In genomic region chr3:12513694-12514446, GRCh38 we compare ENCODE assay signal across 23 cellular contexts. TPM values are rescaled to one million over a fixed set of nuclear protein-coding genes. Genes with fewer than 3 reads are reported as not detected.
"Had no signal": no experiment of that assay in that cellular context is flagged by ENCODE, and none has a peak within 500 bp of the region (broad histone marks: within the 10 kb centered on the region; RNA-seq: fewer than 3 reads in every experiment).

No MANE protein-coding gene starts in this region.

- H3K4me3 ChIP-seq: dorsolateral prefrontal cortex, tibial nerve had no signal

- H3K9me3 Mint-ChIP-seq: activated CD4-positive, alpha-beta memory T cell treated with anti-CD3 and anti-CD28 coated beads, Interleukin-2, amount 10 ng/mL, durations not matched to agents 7 days and 5 days; activated naive CD4-positive, alpha-beta T cell treated with anti-CD3 and anti-CD28 coated beads, Interleukin-2, amount 10 ng/mL, durations not matched to agents 7 days and 5 days; endodermal cell; naive thymus-derived CD8-positive, alpha-beta T cell; T-cell had no signal

- H3K27me3 ChIP-seq: dorsolateral prefrontal cortex, foreskin keratinocyte, tibial nerve had no signal

- H3K27ac Mint-ChIP-seq: activated CD4-positive, alpha-beta memory T cell treated with anti-CD3 and anti-CD28 coated beads, Interleukin-2, amount 10 ng/mL, durations not matched to agents 7 days and 5 days; activated CD8-positive, alpha-beta memory T cell treated with anti-CD3 and anti-CD28 coated beads, Interleukin-2, amount 10 ng/mL, durations not matched to agents 7 days and 5 days; activated naive CD4-positive, alpha-beta T cell treated with anti-CD3 and anti-CD28 coated beads, Interleukin-2, amount 10 ng/mL, durations not matched to agents 7 days and 5 days; endodermal cell; immature natural killer cell; T-cell had no signal

- H3K4me3 Mint-ChIP-seq: activated CD4-positive, alpha-beta memory T cell treated with anti-CD3 and anti-CD28 coated beads, Interleukin-2, amount 10 ng/mL, durations not matched to agents 7 days and 5 days; activated CD8-positive, alpha-beta memory T cell treated with anti-CD3 and anti-CD28 coated beads, Interleukin-2, amount 10 ng/mL, durations not matched to agents 7 days and 5 days; activated naive CD4-positive, alpha-beta T cell treated with anti-CD3 and anti-CD28 coated beads, Interleukin-2, amount 10 ng/mL, durations not matched to agents 7 days and 5 days; endodermal cell; immature natural killer cell; naive thymus-derived CD8-positive, alpha-beta T cell; T-cell had no signal

- DNase-seq: activated CD4-positive, alpha-beta memory T cell treated with anti-CD3 and anti-CD28 coated beads, Interleukin-2, amount 10 ng/mL, durations not matched to agents 7 days and 5 days; activated CD4-positive, alpha-beta T cell treated with anti-CD3 and anti-CD28 coated beads for 48 hours; activated CD4-positive, CD25-positive, alpha-beta regulatory T cell; activated CD8-positive, alpha-beta memory T cell treated with anti-CD3 and anti-CD28 coated beads, Interleukin-2, amount 10 ng/mL, durations not matched to agents 7 days and 5 days; activated naive CD4-positive, alpha-beta T cell treated with anti-CD3 and anti-CD28 coated beads, Interleukin-2, amount 10 ng/mL, durations not matched to agents 7 days and 5 days; dorsolateral prefrontal cortex; endodermal cell; foreskin keratinocyte; head of caudate nucleus; immature natural killer cell; kidney glomerular epithelial cell; mesendoderm; naive thymus-derived CD8-positive, alpha-beta T cell; stimulated activated CD4-positive, alpha-beta T cell treated with anti-CD3 and anti-CD28 coated beads, Interleukin-2, amount 100 ng/mL, for 24 hours; stimulated activated naive CD8-positive, alpha-beta T cell treated with anti-CD3 and anti-CD28 coated beads, Interleukin-15, Interleukin-2, amounts not matched to agents 100 U/mL and 50 U/mL, for 24 hours; substantia nigra; T-cell; T-helper 9 cell had no signal

- H3K9ac ChIP-seq: parathyroid adenoma had no signal

- H2AFZ ChIP-seq: parathyroid adenoma had no signal

- H3K36me3 Mint-ChIP-seq: activated naive CD4-positive, alpha-beta T cell treated with anti-CD3 and anti-CD28 coated beads, Interleukin-2, amount 10 ng/mL, durations not matched to agents 7 days and 5 days had no signal

- H3K4me1 ChIP-seq: foreskin keratinocyte, parathyroid adenoma had no signal

- H3K4me1 Mint-ChIP-seq: activated CD4-positive, alpha-beta memory T cell treated with anti-CD3 and anti-CD28 coated beads, Interleukin-2, amount 10 ng/mL, durations not matched to agents 7 days and 5 days; activated CD8-positive, alpha-beta memory T cell treated with anti-CD3 and anti-CD28 coated beads, Interleukin-2, amount 10 ng/mL, durations not matched to agents 7 days and 5 days; activated naive CD4-positive, alpha-beta T cell treated with anti-CD3 and anti-CD28 coated beads, Interleukin-2, amount 10 ng/mL, durations not matched to agents 7 days and 5 days; immature natural killer cell; T-cell had no signal

- ATAC-seq: activated CD8-positive, alpha-beta memory T cell treated with anti-CD3 and anti-CD28 coated beads, Interleukin-2, amount 10 ng/mL, durations not matched to agents 7 days and 5 days; foreskin keratinocyte; naive thymus-derived CD8-positive, alpha-beta T cell; SK-N-SH treated with all-trans-retinoic acid at 6 μM for 48 hours; stimulated activated naive CD8-positive, alpha-beta T cell treated with anti-CD3 and anti-CD28 coated beads, Interleukin-15, Interleukin-2, amounts not matched to agents 100 U/mL and 50 U/mL, for 24 hours; T-cell had no signal

- H3K9me3 ChIP-seq: tibial nerve had no signal

- H3K27ac ChIP-seq: dorsolateral prefrontal cortex, epithelial cell of prostate, foreskin keratinocyte, parathyroid adenoma had no signal

RNA-seq across cellular contexts. Expression of gene MKRN2OS, which starts 31.4 kb away (rescaled TPM):
- total RNA-seq: activated CD4-positive, alpha-beta memory T cell treated with anti-CD3 and anti-CD28 coated beads, Interleukin-2, amount 10 ng/mL, durations not matched to agents 7 days and 5 days; activated CD8-positive, alpha-beta memory T cell treated with anti-CD3 and anti-CD28 coated beads, Interleukin-2, amount 10 ng/mL, durations not matched to agents 7 days and 5 days; naive thymus-derived CD8-positive, alpha-beta T cell; skeletal muscle tissue; T-cell; tibial nerve had no signal
- polyA plus RNA-seq: immature natural killer cell; naive thymus-derived CD8-positive, alpha-beta T cell had no signal
